In genomic region chr1:224700915-224701531, GRCh38 we compare ENCODE assay signal across 9 cellular contexts.
DNase-seq lines count a peak whose midpoint lies in the region; ATAC-seq and TF ChIP-seq lines count a peak whose summit lies in the region.
"Had no signal": no experiment of that assay in that cellular context is flagged by ENCODE, and none has a peak within 500 bp of the region (broad histone marks: within the 10 kb centered on the region; RNA-seq: fewer than 3 reads in every experiment).

No MANE protein-coding gene starts in this region.

- H3K4me3 ChIP-seq in AG04449 (ENCODE audit: low read depth, low read length) (no peak overlapping the region), choroid plexus epithelial cell (ENCODE audit: low read depth, low read length) (no peak overlapping the region)

- POLR2A ChIA-PET in AG04449 (lab: Yijun Ruan, JAX), result interaction anchor here (0.6 kb wide), 1 partner anchor 98 kb away, joined by 6 read pairs; no protein-coding TSS in a partner anchor

- ATAC-seq in GM18511 (IDR thresholded peaks at IDR 0.05; ENCODE audit: unreplicated experiment), result peak; percentile 69
- no peak for ATAC-seq in GM19463 (IDR thresholded peaks at IDR 0.05; ENCODE audit: unreplicated experiment)
- ATAC-seq in HG03025 (IDR thresholded peaks at IDR 0.05; ENCODE audit: low FRiP score, unreplicated experiment), result no peak

- TF ChIP-seq CTCF in AG04449 (IDR thresholded peaks at IDR 0.05; ENCODE audit: insufficient read depth, low read length, missing control alignments), result peak; percentile 42
- peak; percentile 67 for TF ChIP-seq CTCF in choroid plexus epithelial cell (conservative IDR thresholded peaks at IDR 0.05; ENCODE audit: low read depth, low read length)

- DNase-seq in AG04449 (ENCODE audit: low read depth, low spot score), result no peak
- peak; percentile 37 for DNase-seq in HuH-7 (ENCODE audit: low spot score)
- DNase-seq in choroid plexus epithelial cell (ENCODE audit: low read depth), result peak; percentile 41
- DNase-seq in NCI-H187 (lab: John Stamatoyannopoulos, UW), result no peak
- no peak for DNase-seq in activated naive CD4-positive, alpha-beta T cell (lab: John Stamatoyannopoulos, UW)
- DNase-seq: activated naive CD8-positive, alpha-beta T cell treated with anti-CD3 and anti-CD28 coated beads, Interleukin-2, amount 10 ng/mL, durations not matched to agents 7 days and 5 days had no signal

- CTCF ChIA-PET in AG04449 (lab: Yijun Ruan, JAX), result interaction anchor here (0.7 to 6.3 kb wide), 11 partner anchors 10 to 222 kb away, joined by 3 to 63 read pairs (median 3); no protein-coding TSS in a partner anchor

Comparison
In these comparisons a context has a peak if more than half of its experiments do, and no peak if none do; other contexts are left out.
1. DNase-seq: peak in HuH-7 (single experiment) and choroid plexus epithelial cell (single experiment); none in AG04449 (single experiment), NCI-H187 (0 of 2) and activated naive CD4-positive, alpha-beta T cell (0 of 4).